Comparison of ENCODE assay signal across 8 cellular contexts in genomic region chr20:3563548-3564177, GRCh38.
DNase-seq lines count a peak whose midpoint lies in the region; ATAC-seq, FAIRE-seq and TF ChIP-seq lines count a peak whose summit lies in the region.

No MANE protein-coding gene starts in this region.

- no peak for TF ChIP-seq EP300 in A549 (IDR thresholded peaks at IDR 0.05)

- TF ChIP-seq RAD21 in A549 (conservative IDR thresholded peaks at IDR 0.05 in 1 of 2, IDR thresholded peaks at IDR 0.05 in 1 of 2) = peak; percentile 81 to 86

- H3K36me3 ChIP-seq in WERI-Rb-1 (peaks cover 5% of the 10 kb centered on the region), left ventricle myocardium inferior (peaks cover 29% of the 10 kb centered on the region), spleen (peaks cover 0 to 81% (median 16%) of the 10 kb centered on the region in 6 donors)

- TF ChIP-seq POLR2A in A549 (IDR thresholded peaks at IDR 0.05; ENCODE audit: low read length) (no peak), spleen (IDR thresholded peaks at IDR 0.05) (no peak)

- WGBS in A549 (ENCODE audit: missing lambda C conversion rate) = 55% methylated on average over 4 of the region's 4 CpGs
- WGBS in spleen, 5 donors = 54 to 70% (median 65%) methylated on average over 4 of the region's 4 CpGs

- POLR2A ChIA-PET in A549 (lab: Yijun Ruan, JAX) = interaction anchor here (0.6 to 0.7 kb wide), 2 partner anchors 182 to 218 kb away, joined by 3 read pairs; partner anchors contain the start of gene SPEF1

- no peak overlapping the region for H3K4me3 ChIP-seq in A549
- no peak overlapping the region for H3K4me3 ChIP-seq in WERI-Rb-1 (ENCODE audit: low read depth, low read length)
- H3K4me3 ChIP-seq in left ventricle myocardium inferior = no peak overlapping the region
- H3K4me3 ChIP-seq in spleen = no peak overlapping the region

- H3K27me3 ChIP-seq in WERI-Rb-1 (ENCODE audit: insufficient read depth, low read depth, severe bottlenecking) (no peaks in the 10 kb centered on the region), left ventricle myocardium inferior (ENCODE audit: low read depth) (no peaks in the 10 kb centered on the region), spleen (replicated peaks in 1 of 7) (no peaks in the 10 kb centered on the region)

- peak; percentile 37 to 70 for DNase-seq in A549 (ENCODE audit: low read depth in 1 of 2, low spot score in 1 of 2)
- DNase-seq in NCI-H146 treated with DMSO at 0.1 percent for 48 hours (lab: John Stamatoyannopoulos, UW; ENCODE audit: unreplicated experiment) = peak; percentile 8
- peak; percentile 23 for DNase-seq in WERI-Rb-1
- no peak for DNase-seq in left ventricle myocardium inferior
- DNase-seq in spleen = no peak

- H3K4me1 ChIP-seq in A549 = peaks cover 10% of the 10 kb centered on the region; the same call in 2 of the 3 replicates
- no peaks in the 10 kb centered on the region for H3K4me1 ChIP-seq in left ventricle myocardium inferior
- H3K4me1 ChIP-seq in spleen = peaks cover 0 to 15% (median 5%) of the 10 kb centered on the region in 6 donors

- H3K4me2 ChIP-seq in A549 = no peak overlapping the region

- no peaks in the 10 kb centered on the region for H3K9me3 ChIP-seq in A549
- no peaks in the 10 kb centered on the region for H3K9me3 ChIP-seq in WERI-Rb-1 (ENCODE audit: severe bottlenecking)
- no peaks in the 10 kb centered on the region for H3K9me3 ChIP-seq in left ventricle myocardium inferior (replicated peaks)
- H3K9me3 ChIP-seq in spleen = no peaks in the 10 kb centered on the region

- no peak overlapping the region for H3K27ac ChIP-seq in A549
- H3K27ac ChIP-seq in WERI-Rb-1 = no peak overlapping the region
- no peak overlapping the region for H3K27ac ChIP-seq in left ventricle myocardium inferior (replicated peaks)
- H3K27ac ChIP-seq in spleen = no peak overlapping the region

- TF ChIP-seq CTCF in A549 (IDR thresholded peaks at IDR 0.05) (peak; percentile 93), WERI-Rb-1 (IDR thresholded peaks at IDR 0.05; ENCODE audit: low read depth, low read length) (peak; percentile 52; the same call in 1 of the 2 replicates), left ventricle myocardium inferior (IDR thresholded peaks at IDR 0.05; ENCODE audit: borderline replicate concordance) (peak; percentile 78), spleen (IDR thresholded peaks at IDR 0.05 in 8 of 11, conservative IDR thresholded peaks at IDR 0.05 in 3 of 11) (peak in 10 of 11 experiments; percentile 21 to 69 (median 60))

- intact Hi-C loops in left ventricle myocardium inferior (cut with micrococcal nuclease) (no loop called here), spleen (cut with DNase I; ENCODE audit: low total_unique reads) (no loop called here)

- CTCF ChIA-PET in A549 (lab: Yijun Ruan, JAX) = interaction anchor here (0.6 to 4.6 kb wide), 45 partner anchors 8 to 522 kb away, joined by 3 to 36 read pairs (median 4); partner anchors contain the start of genes ADISSP, ATRN, DNAAF9 and SIGLEC1

- ATAC-seq in A549 = peak; percentile 85
- ATAC-seq in GM21529 (IDR thresholded peaks at IDR 0.05; ENCODE audit: unreplicated experiment) = no peak
- ATAC-seq in HG02870 (IDR thresholded peaks at IDR 0.05; ENCODE audit: unreplicated experiment) = no peak

- peak; percentile 79 for FAIRE-seq in A549 (lab: Jason Lieb, UNC)
- peak; percentile 93 for FAIRE-seq in G401.6 (lab: Jason Lieb, UNC)

TF ChIP-seq in A549, 52 proteins besides CTCF, POLR2A, EP300 and RAD21:
- peak in 1 of 2 experiments; percentile 45; a peak in 1 of 4 replicates for TF ChIP-seq CEBPB (IDR thresholded peaks at IDR 0.05)
- peak; percentile 60; the same call in 2 of the 3 replicates for TF ChIP-seq SMC3 (IDR thresholded peaks at IDR 0.05)
- no peak for TF ChIP-seq MYC (IDR thresholded peaks at IDR 0.05; ENCODE audit: borderline replicate concordance, low read length)

Comparison
In these comparisons a context has a peak if more than half of its experiments do, and no peak if none do; other contexts are left out.
1. ATAC-seq: peak in A549 (2 of 2); none in GM21529 (single experiment) and HG02870 (single experiment).
2. DNase-seq: peak in A549 (2 of 2), NCI-H146 treated with DMSO at 0.1 percent for 48 hours (single experiment) and WERI-Rb-1 (single experiment); none in left ventricle myocardium inferior (single experiment) and spleen (single experiment).
3. Peak in every context shown above with its lines, with median percentiles within 50 percentile points of each other: CTCF ChIP-seq.